Comparison of ENCODE assay signal across 27 cellular contexts in the genomic region with DNA sequence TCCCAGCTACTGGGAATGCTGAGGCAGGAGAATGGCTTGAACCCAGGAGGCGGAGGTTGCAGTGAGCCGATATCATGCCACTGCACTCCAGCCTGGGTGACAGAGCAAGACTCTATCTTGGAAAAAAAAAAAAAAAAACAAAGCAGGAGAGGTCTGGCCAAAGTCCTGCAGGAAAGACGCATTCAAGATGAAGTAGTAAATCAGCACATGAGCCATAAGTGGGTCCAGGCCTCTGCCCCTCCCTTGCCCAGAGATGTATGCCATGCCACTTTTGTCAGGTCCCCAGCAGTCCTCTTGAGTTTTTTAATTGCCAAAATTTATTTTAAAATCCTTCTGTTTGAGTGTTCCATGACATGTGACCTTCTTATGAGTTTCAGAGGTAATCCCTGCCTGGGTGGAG. TPM values are rescaled to one million over a fixed set of nuclear protein-coding genes. Genes with fewer than 3 reads are reported as not detected.
DNase-seq lines count a peak whose midpoint lies in the region; ATAC-seq, FAIRE-seq and TF ChIP-seq lines count a peak whose summit lies in the region.
"Had no signal": no experiment of that assay in that cellular context is flagged by ENCODE, and none has a peak within 500 bp of the region (broad histone marks: within the 10 kb centered on the region; RNA-seq: fewer than 3 reads in every experiment).

No MANE protein-coding gene starts in this region.

- ATAC-seq in T-cell (replicated peaks in 1 of 4) (no peak), left lung (peak; percentile 75), HG03342 (IDR thresholded peaks at IDR 0.05; ENCODE audit: unreplicated experiment) (no peak)
- ATAC-seq: CD8-positive, alpha-beta T cell; stimulated activated naive CD8-positive, alpha-beta T cell treated with anti-CD3 and anti-CD28 coated beads, Interleukin-15, amount 100 ng/mL, for 72 hours had no signal

- no peak overlapping the region for H3K4me3 ChIP-seq in left lung
- H3K4me3 ChIP-seq in small intestine (ENCODE audit: low read depth in 1 of 2, low read length in 2 of 2) = no peak overlapping the region
- H3K4me3 ChIP-seq: dorsolateral prefrontal cortex, lung, psoas muscle, SJCRH30 had no signal

- WGBS in small intestine, 3 donors = 13 to 50% (median 30%) methylated on average over 3 of the region's 3 CpGs

- H3K27ac ChIP-seq in left lung (no peak overlapping the region), small intestine (ENCODE audit: low read depth in 1 of 2, low read length in 1 of 2) (peak overlapping the region; percentile 12 to 27)
- H3K27ac ChIP-seq: 22Rv1, HL-60, neutrophil, psoas muscle, SJCRH30 had no signal

- no peak for TF ChIP-seq CTCF in left lung (IDR thresholded peaks at IDR 0.05)
- no peak for TF ChIP-seq CTCF in Calu3 (IDR thresholded peaks at IDR 0.05; ENCODE audit: unreplicated experiment)

- H3K27me3 ChIP-seq in left lung = no peaks in the 10 kb centered on the region
- H3K27me3 ChIP-seq in small intestine (ENCODE audit: control insufficient read depth in 2 of 2, insufficient read depth in 2 of 2, low read length in 2 of 2) = no peaks in the 10 kb centered on the region
- H3K27me3 ChIP-seq: dorsolateral prefrontal cortex, neutrophil, SJCRH30 had no signal

- H3K9me3 ChIP-seq in left lung (no peaks in the 10 kb centered on the region), small intestine (ENCODE audit: control insufficient read depth, low read depth) (no peaks in the 10 kb centered on the region)
- H3K9me3 ChIP-seq: neutrophil, psoas muscle, SJCRH30 had no signal

- no peaks in the 10 kb centered on the region for H3K36me3 ChIP-seq in left lung
- no peaks in the 10 kb centered on the region for H3K36me3 ChIP-seq in small intestine (ENCODE audit: control insufficient read depth in 2 of 2, insufficient read depth in 2 of 2, low read length in 2 of 2)
- H3K36me3 ChIP-seq: neutrophil, SJCRH30 had no signal

- H3K36me3 Mint-ChIP-seq in activated CD4-positive, alpha-beta memory T cell treated with anti-CD3 and anti-CD28 coated beads for 36 hours = peaks cover 4% of the 10 kb centered on the region
- H3K36me3 Mint-ChIP-seq in activated CD4-positive, alpha-beta memory T cell treated with anti-CD3 and anti-CD28 coated beads, Interleukin-2, amount 10 ng/mL, durations not matched to agents 7 days and 5 days (ENCODE audit: low read depth) = peaks cover 7% of the 10 kb centered on the region
- H3K36me3 Mint-ChIP-seq in T-cell (no peaks in the 10 kb centered on the region), Calu3 (ENCODE audit: insufficient read depth, unreplicated experiment) (no peaks in the 10 kb centered on the region)
- H3K36me3 Mint-ChIP-seq: CD8-positive, alpha-beta T cell had no signal

- POLR2A ChIA-PET in activated CD4-positive, alpha-beta memory T cell treated with anti-CD3 and anti-CD28 coated beads for 36 hours (lab: Charles Lee) = interaction anchor here (0.6 to 1.6 kb wide), 3 partner anchors 9 to 41 kb away, joined by 3 read pairs; partner anchors contain the start of gene TRAF1
- POLR2A ChIA-PET in activated CD4-positive, alpha-beta memory T cell treated with anti-CD3 and anti-CD28 coated beads, Interleukin-2, amount 10 ng/mL, durations not matched to agents 7 days and 5 days (lab: Charles Lee) = interaction anchor here (1.5 to 35.8 kb wide), 5 partner anchors 11 to 44 kb away, joined by 3 to 1205 read pairs (median 31); partner anchors contain the start of genes PHF19 and TRAF1
- POLR2A ChIA-PET in T-cell (lab: Charles Lee) = interaction anchor here (0.5 to 1.1 kb wide), 5 partner anchors 14 to 159 kb away, joined by 3 to 5 read pairs (median 3); no protein-coding TSS in a partner anchor

- no peak overlapping the region for H3K4me3 Mint-ChIP-seq in activated CD4-positive, alpha-beta memory T cell treated with anti-CD3 and anti-CD28 coated beads for 36 hours
- H3K4me3 Mint-ChIP-seq in activated CD4-positive, alpha-beta memory T cell treated with anti-CD3 and anti-CD28 coated beads, Interleukin-2, amount 10 ng/mL, durations not matched to agents 7 days and 5 days = no peak overlapping the region
- no peak overlapping the region for H3K4me3 Mint-ChIP-seq in T-cell
- H3K4me3 Mint-ChIP-seq in Calu3 (ENCODE audit: low read depth, unreplicated experiment) = no peak overlapping the region
- H3K4me3 Mint-ChIP-seq: CD8-positive, alpha-beta T cell; central memory CD8-positive, alpha-beta T cell; stimulated activated naive CD8-positive, alpha-beta T cell treated with anti-CD3 and anti-CD28 coated beads, Interleukin-15, amount 100 ng/mL, for 72 hours had no signal

- H3K4me1 Mint-ChIP-seq in activated CD4-positive, alpha-beta memory T cell treated with anti-CD3 and anti-CD28 coated beads for 36 hours (ENCODE audit: low read depth) = peaks cover 68% of the 10 kb centered on the region
- H3K4me1 Mint-ChIP-seq in activated CD4-positive, alpha-beta memory T cell treated with anti-CD3 and anti-CD28 coated beads, Interleukin-2, amount 10 ng/mL, durations not matched to agents 7 days and 5 days = peaks cover 63% of the 10 kb centered on the region
- H3K4me1 Mint-ChIP-seq in T-cell = peaks cover 76 to 78% (median 77%) of the 10 kb centered on the region in 3 donors
- H3K4me1 Mint-ChIP-seq in Calu3 (ENCODE audit: low read depth, unreplicated experiment) = peaks cover 6% of the 10 kb centered on the region

- CTCF ChIA-PET in activated CD4-positive, alpha-beta memory T cell treated with anti-CD3 and anti-CD28 coated beads for 36 hours (lab: Charles Lee) = interaction anchor here (0.9 kb wide), 1 partner anchor 8 kb away, joined by 3 read pairs; the partner anchor contains the start of gene PHF19
- CTCF ChIA-PET in activated CD4-positive, alpha-beta memory T cell treated with anti-CD3 and anti-CD28 coated beads, Interleukin-2, amount 10 ng/mL, durations not matched to agents 7 days and 5 days (lab: Charles Lee) = interaction anchor here (1.1 kb wide), 2 partner anchors 12 to 50 kb away, joined by 3 read pairs; no protein-coding TSS in a partner anchor
- CTCF ChIA-PET in T-cell (lab: Charles Lee) = interaction anchor here in 1 of 2 donors (1.9 kb wide), 1 partner anchor 46 kb away, joined by 8 read pairs; no protein-coding TSS in a partner anchor
- CTCF ChIA-PET in Calu3 (lab: Charles Lee) = interaction anchor here (0.6 kb wide), 1 partner anchor 187 kb away, joined by 5 read pairs; no protein-coding TSS in a partner anchor

- H3K27ac Mint-ChIP-seq in activated CD4-positive, alpha-beta memory T cell treated with anti-CD3 and anti-CD28 coated beads for 36 hours = peak overlapping the region; percentile 15
- H3K27ac Mint-ChIP-seq in activated CD4-positive, alpha-beta memory T cell treated with anti-CD3 and anti-CD28 coated beads, Interleukin-2, amount 10 ng/mL, durations not matched to agents 7 days and 5 days = no peak overlapping the region
- H3K27ac Mint-ChIP-seq in T-cell = peak overlapping the region; percentile 80 to 85
- H3K27ac Mint-ChIP-seq in Calu3 (ENCODE audit: unreplicated experiment) = no peak overlapping the region
- H3K27ac Mint-ChIP-seq: stimulated activated naive CD8-positive, alpha-beta T cell treated with anti-CD3 and anti-CD28 coated beads, Interleukin-15, amount 100 ng/mL, for 72 hours had no signal

- H3K4me1 ChIP-seq in left lung (peaks cover 8 to 12% of the 10 kb centered on the region in 2 donors), small intestine (ENCODE audit: control insufficient read depth in 2 of 2, insufficient read depth in 1 of 2, low read depth in 1 of 2, low read length in 1 of 2) (peaks cover 2 to 5% of the 10 kb centered on the region in 2 donors)
- H3K4me1 ChIP-seq: psoas muscle had no signal

- intact Hi-C loops in activated CD4-positive, alpha-beta memory T cell treated with anti-CD3 and anti-CD28 coated beads for 36 hours (cut with micrococcal nuclease) = no loop called here
- intact Hi-C loops in left lung (cut with DNase I) (no loop called here), Calu3 (cut with micrococcal nuclease; ENCODE audit: unreplicated experiment) (no loop called here)

- BruUV-seq in Calu3 (replicated peaks; lab: Mats Ljungman, UMichigan) = no TSS peak

- no peak for FAIRE-seq in small intestine (lab: Jason Lieb, UNC)
- FAIRE-seq: GM12892, keratinocyte, RCC 7860 had no signal

- no peak for DNase-seq in activated CD4-positive, alpha-beta memory T cell treated with anti-CD3 and anti-CD28 coated beads for 36 hours
- no peak for DNase-seq in activated CD4-positive, alpha-beta memory T cell treated with anti-CD3 and anti-CD28 coated beads, Interleukin-2, amount 10 ng/mL, durations not matched to agents 7 days and 5 days
- DNase-seq in T-cell (no peak), left lung (no peak), small intestine (peak; percentile 85), Calu3 (no peak), NCI-H1092 treated with DMSO at 0.1 percent for 48 hours (lab: John Stamatoyannopoulos, UW) (no peak)
- DNase-seq: activated CD4-positive, alpha-beta T cell treated with anti-CD3 and anti-CD28 coated beads, Interleukin-2, amount 50 U/mL, for 48 hours; activated CD4-positive, CD25-positive, alpha-beta regulatory T cell; activated CD8-positive, alpha-beta memory T cell treated with anti-CD3 and anti-CD28 coated beads, Interleukin-2, amount 50 U/mL, for 48 hours; CD8-positive, alpha-beta T cell; dorsolateral prefrontal cortex; NCI-H187; NCI-H2171 treated with DMSO at 0.1 percent for 48 hours; NCI-H510A treated with DMSO at 0.1 percent for 48 hours; psoas muscle; SJCRH30; stimulated activated naive CD8-positive, alpha-beta T cell treated with anti-CD3 and anti-CD28 coated beads, Interleukin-15, amount 100 ng/mL, for 72 hours had no signal

- H3K27me3 Mint-ChIP-seq in activated CD4-positive, alpha-beta memory T cell treated with anti-CD3 and anti-CD28 coated beads for 36 hours = no peaks in the 10 kb centered on the region
- no peaks in the 10 kb centered on the region for H3K27me3 Mint-ChIP-seq in activated CD4-positive, alpha-beta memory T cell treated with anti-CD3 and anti-CD28 coated beads, Interleukin-2, amount 10 ng/mL, durations not matched to agents 7 days and 5 days
- H3K27me3 Mint-ChIP-seq in T-cell (no peaks in the 10 kb centered on the region), Calu3 (ENCODE audit: unreplicated experiment) (peaks cover 11% of the 10 kb centered on the region)
- H3K27me3 Mint-ChIP-seq: central memory CD8-positive, alpha-beta T cell; stimulated activated naive CD8-positive, alpha-beta T cell treated with anti-CD3 and anti-CD28 coated beads, Interleukin-15, amount 100 ng/mL, for 72 hours had no signal

- H3K9me3 Mint-ChIP-seq in activated CD4-positive, alpha-beta memory T cell treated with anti-CD3 and anti-CD28 coated beads for 36 hours = no peaks in the 10 kb centered on the region
- H3K9me3 Mint-ChIP-seq in activated CD4-positive, alpha-beta memory T cell treated with anti-CD3 and anti-CD28 coated beads, Interleukin-2, amount 10 ng/mL, durations not matched to agents 7 days and 5 days = no peaks in the 10 kb centered on the region
- H3K9me3 Mint-ChIP-seq in T-cell (no peaks in the 10 kb centered on the region), Calu3 (ENCODE audit: low read depth, unreplicated experiment) (no peaks in the 10 kb centered on the region)
- H3K9me3 Mint-ChIP-seq: CD8-positive, alpha-beta T cell; central memory CD8-positive, alpha-beta T cell; stimulated activated naive CD8-positive, alpha-beta T cell treated with anti-CD3 and anti-CD28 coated beads, Interleukin-15, amount 100 ng/mL, for 72 hours had no signal

RNA-seq across cellular contexts. Expression of gene PHF19, which starts 8.5 kb away (rescaled TPM):
- 100 to 1,000 TPM; 183 to 189 TPM for total RNA-seq in activated CD4-positive, alpha-beta memory T cell treated with anti-CD3 and anti-CD28 coated beads for 36 hours
- total RNA-seq in activated CD4-positive, alpha-beta memory T cell treated with anti-CD3 and anti-CD28 coated beads, Interleukin-2, amount 10 ng/mL, durations not matched to agents 7 days and 5 days = 100 to 1,000 TPM; 229 TPM
- total RNA-seq in T-cell (100 to 1,000 TPM in 4 of 5 donors, 10 to 100 TPM in 1; 92.8 to 184 (median 166) TPM), left lung (10 to 100 TPM; 37.0 to 40.2 TPM), Calu3 (2022) (37.2 and 44.5 TPM in 2 replicates)
- 10 to 100 TPM in 1 of 3 donors, 1 to 10 TPM in 2; 2.0 to 35.7 (median 6.5) TPM for polyA plus RNA-seq in small intestine

RNA-seq across cellular contexts. Expression of gene TRAF1, which starts 41.1 kb away (rescaled TPM):
- total RNA-seq in activated CD4-positive, alpha-beta memory T cell treated with anti-CD3 and anti-CD28 coated beads for 36 hours = 100 to 1,000 TPM; 124 TPM
- 10 to 100 TPM; 73.6 to 74.3 TPM for total RNA-seq in activated CD4-positive, alpha-beta memory T cell treated with anti-CD3 and anti-CD28 coated beads, Interleukin-2, amount 10 ng/mL, durations not matched to agents 7 days and 5 days
- total RNA-seq in T-cell = 100 to 1,000 TPM in 3 of 5 donors, 10 to 100 TPM in 2; 67.6 to 170 (median 157) TPM
- total RNA-seq in left lung = 1 to 10 TPM; 4.4 to 6.8 TPM
- polyA plus RNA-seq in small intestine = 1 to 10 TPM; 1.1 to 2.8 (median 1.1) TPM
- 1.5 and 1.6 TPM in 2 replicates for total RNA-seq in Calu3 (2022)

RNA-seq across cellular contexts. Expression of gene PSMD5, which starts 42.7 kb away (rescaled TPM):
- total RNA-seq in activated CD4-positive, alpha-beta memory T cell treated with anti-CD3 and anti-CD28 coated beads for 36 hours = 10 to 100 TPM; 69.7 to 71.0 TPM
- total RNA-seq in activated CD4-positive, alpha-beta memory T cell treated with anti-CD3 and anti-CD28 coated beads, Interleukin-2, amount 10 ng/mL, durations not matched to agents 7 days and 5 days = 10 to 100 TPM; 51.8 to 64.0 TPM
- total RNA-seq in T-cell (10 to 100 TPM; 27.5 to 55.2 (median 47.7) TPM), left lung (10 to 100 TPM; 47.3 to 52.1 TPM), Calu3 (2022) (34.0 and 34.2 TPM in 2 replicates)
- polyA plus RNA-seq in small intestine = 10 to 100 TPM; 15.4 to 17.2 (median 16.3) TPM

Comparison
In these comparisons a context has a peak if more than half of its experiments do, and no peak if none do; other contexts are left out.
1. H3K27ac Mint-ChIP-seq: peak in activated CD4-positive, alpha-beta memory T cell treated with anti-CD3 and anti-CD28 coated beads for 36 hours (single experiment) and T-cell (2 of 2); none in activated CD4-positive, alpha-beta memory T cell treated with anti-CD3 and anti-CD28 coated beads, Interleukin-2, amount 10 ng/mL, durations not matched to agents 7 days and 5 days (single experiment) and Calu3 (single experiment).
2. H3K27ac ChIP-seq: peak in small intestine (2 of 2); none in left lung (0 of 2).
3. RNA of gene TRAF1, which starts 41.1 kb away (total RNA-seq): 67.6 to 170 TPM in T-cell, 124 TPM in activated CD4-positive, alpha-beta memory T cell treated with anti-CD3 and anti-CD28 coated beads for 36 hours and 73.6 to 74.3 TPM in activated CD4-positive, alpha-beta memory T cell treated with anti-CD3 and anti-CD28 coated beads, Interleukin-2, amount 10 ng/mL, durations not matched to agents 7 days and 5 days; 4.4 to 6.8 TPM in left lung and 1.5 to 1.6 TPM in Calu3; every median in the first group is over 4 times any median in the second.